8 cellular contexts compared by ENCODE assay signal in genomic region chr1:185559684-185560310, GRCh38.
DNase-seq lines count a peak whose midpoint lies in the region; ATAC-seq, FAIRE-seq and TF ChIP-seq lines count a peak whose summit lies in the region.

No MANE protein-coding gene starts in this region.

- in situ Hi-C loops in HAP-1 (cut with MboI; ENCODE audit: low sequenced_read_pairs) = no loop called here

- H3K9me3 ChIP-seq in HAP-1 (no peaks in the 10 kb centered on the region), endothelial cell of umbilical vein (replicated peaks; ENCODE audit: control insufficient read depth, insufficient read depth, low read length) (no peaks in the 10 kb centered on the region)

- peak overlapping the region; percentile 90 to 91 for H3K27ac Mint-ChIP-seq in natural killer cell

- H3K36me3 ChIP-seq in HAP-1 (replicated peaks) = no peaks in the 10 kb centered on the region
- no peaks in the 10 kb centered on the region for H3K36me3 ChIP-seq in endothelial cell of umbilical vein (ENCODE audit: control insufficient read depth in 2 of 2, extremely low read depth in 1 of 2, insufficient read depth in 2 of 2, low read length in 2 of 2)

- H3K27ac ChIP-seq in VCaP = no peak overlapping the region
- no peak overlapping the region for H3K27ac ChIP-seq in endothelial cell of umbilical vein (ENCODE audit: insufficient read depth, low read depth, low read length)

- TF ChIP-seq POLR2A in endothelial cell of umbilical vein (IDR thresholded peaks at IDR 0.05; ENCODE audit: low read depth, low read length) = no peak

- no peaks in the 10 kb centered on the region for H3K9me1 ChIP-seq in endothelial cell of umbilical vein (replicated peaks; ENCODE audit: control insufficient read depth, extremely low read depth, insufficient read depth, low read length)

- H3K4me1 ChIP-seq in HAP-1 (peaks cover 27% of the 10 kb centered on the region), endothelial cell of umbilical vein (ENCODE audit: control insufficient read depth, extremely low read depth, insufficient read depth, low read length) (no peaks in the 10 kb centered on the region)

- peak; percentile 9; the same call in 1 of the 2 replicates for TF ChIP-seq CTCF in VCaP (conservative IDR thresholded peaks at IDR 0.05)
- peak; percentile 22 to 46 for TF ChIP-seq CTCF in endothelial cell of umbilical vein (IDR thresholded peaks at IDR 0.05; ENCODE audit: extremely low read depth in 1 of 2, insufficient read depth in 1 of 2, low read depth in 1 of 2, low read length in 2 of 2)
- peak; percentile 32 for TF ChIP-seq CTCF in natural killer cell (IDR thresholded peaks at IDR 0.05)

- H3K9me3 Mint-ChIP-seq in natural killer cell = no peaks in the 10 kb centered on the region

- peak; percentile 40 for DNase-seq in activated naive CD4-positive, alpha-beta T cell treated with Interleukin-2 at 50 U/mL for 16 hours
- DNase-seq in activated naive CD4-positive, alpha-beta T cell treated with anti-CD3 and anti-CD28 coated beads, Interleukin-2, amount 50 U/mL, for 16 hours = no peak
- peak; percentile 49 to 68 for DNase-seq in HAP-1 (ENCODE audit: low spot score in 2 of 2)
- DNase-seq in Kasumi-1 (lab: John Stamatoyannopoulos, UW) = peak; percentile 45 to 46
- DNase-seq in endothelial cell of umbilical vein (ENCODE audit: low read depth, low spot score) = peak; percentile 51
- DNase-seq in natural killer cell = peak; percentile 45
- DNase-seq in NCI-H2227 treated with DMSO at 0.1 percent for 48 hours (lab: John Stamatoyannopoulos, UW) = no peak

- no peaks in the 10 kb centered on the region for H3K27me3 Mint-ChIP-seq in natural killer cell (ENCODE audit: low read depth in 2 of 2)

- no peaks in the 10 kb centered on the region for H3K36me3 Mint-ChIP-seq in natural killer cell

- peak; percentile 78 for FAIRE-seq in endothelial cell of umbilical vein (lab: Jason Lieb, UNC)

- BruUV-seq in endothelial cell of umbilical vein (replicated peaks; lab: Mats Ljungman, UMichigan) = no TSS peak

- no peak overlapping the region for H2AFZ ChIP-seq in endothelial cell of umbilical vein (ENCODE audit: low read depth, low read length)

- ATAC-seq in natural killer cell = peak; percentile 90 to 94 (median 93)

- no peaks in the 10 kb centered on the region for H3K79me2 ChIP-seq in endothelial cell of umbilical vein (ENCODE audit: control insufficient read depth, insufficient read depth, low read length)

- H3K4me3 ChIP-seq in HAP-1 (no peak overlapping the region), endothelial cell of umbilical vein (replicated peaks in 1 of 3; ENCODE audit: insufficient read depth in 1 of 3, low read depth in 1 of 3, low read length in 3 of 3) (no peak overlapping the region)

- no peaks in the 10 kb centered on the region for H4K20me1 ChIP-seq in endothelial cell of umbilical vein (replicated peaks; ENCODE audit: control insufficient read depth, extremely low read depth, insufficient read depth, low read length)

- dilution Hi-C loops in endothelial cell of umbilical vein (cut with MboI; ENCODE audit: extremely low pct_ligation_motif_present, low sequenced_read_pairs) = no loop called here

- H3K9ac ChIP-seq in endothelial cell of umbilical vein (replicated peaks; ENCODE audit: extremely low read depth, insufficient read depth, low read length) = no peak overlapping the region

- peak overlapping the region; percentile 47 for H3K4me3 Mint-ChIP-seq in natural killer cell

- H3K4me1 Mint-ChIP-seq in natural killer cell = peaks cover 32 to 34% of the 10 kb centered on the region in 2 donors

- POLR2A ChIA-PET in endothelial cell of umbilical vein (lab: Charles Lee) = no interaction called here

- no peak overlapping the region for H3K4me2 ChIP-seq in endothelial cell of umbilical vein (ENCODE audit: insufficient read depth, low read length)

- intact Hi-C loops in endothelial cell of umbilical vein (cut with micrococcal nuclease) = no loop called here
- intact Hi-C loops in natural killer cell (cut with micrococcal nuclease) = no loop called here

- CTCF ChIA-PET in endothelial cell of umbilical vein (lab: Charles Lee) = interaction anchor here (0.6 to 2.2 kb wide), 19 partner anchors 9 to 321 kb away, joined by 3 to 10 read pairs (median 4); partner anchors contain the start of gene IVNS1ABP

- H3K27me3 ChIP-seq in HAP-1 (ENCODE audit: low read depth) (no peaks in the 10 kb centered on the region), endothelial cell of umbilical vein (ENCODE audit: control insufficient read depth in 2 of 2, insufficient read depth in 2 of 2, low read length in 2 of 2) (no peaks in the 10 kb centered on the region)

TF ChIP-seq in endothelial cell of umbilical vein, 7 proteins besides CTCF, POLR2A, EP300 and RAD21:
- TF ChIP-seq JUN (IDR thresholded peaks at IDR 0.05; ENCODE audit: borderline replicate concordance, insufficient read depth, insufficient read length, low read depth) = no peak

Comparison
In these comparisons a context has a peak if more than half of its experiments do, and no peak if none do; other contexts are left out.
1. DNase-seq: peak in activated naive CD4-positive, alpha-beta T cell treated with Interleukin-2 at 50 U/mL for 16 hours (single experiment), HAP-1 (2 of 2), Kasumi-1 (2 of 2), endothelial cell of umbilical vein (single experiment) and natural killer cell (single experiment); none in activated naive CD4-positive, alpha-beta T cell treated with anti-CD3 and anti-CD28 coated beads, Interleukin-2, amount 50 U/mL, for 16 hours (single experiment) and NCI-H2227 treated with DMSO at 0.1 percent for 48 hours (single experiment).
2. Peak in every context shown above with its lines, with median percentiles within 50 percentile points of each other: CTCF ChIP-seq.